18 cellular contexts compared by ENCODE assay signal in the genomic region with DNA sequence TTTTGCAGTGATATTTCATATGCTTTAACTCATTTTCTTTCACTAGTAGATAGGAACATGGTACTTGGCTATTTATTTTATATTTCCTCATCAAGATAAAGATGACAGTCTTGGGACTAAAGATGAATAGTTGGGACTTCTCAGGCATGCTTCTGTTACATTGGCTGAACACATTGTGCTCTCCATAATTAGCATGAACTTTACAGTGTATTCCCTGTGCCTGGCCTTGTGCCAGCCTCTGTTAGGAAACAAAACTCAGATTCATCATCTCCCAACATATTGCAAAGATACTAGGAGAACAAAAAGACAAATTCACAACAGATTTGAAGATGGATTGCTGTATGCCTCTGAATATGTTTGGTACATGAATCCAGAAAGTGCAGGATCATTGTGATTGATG. TPM values are rescaled to one million over a fixed set of nuclear protein-coding genes. Genes with fewer than 3 reads are reported as not detected.
DNase-seq lines count a peak whose midpoint lies in the region; ATAC-seq and TF ChIP-seq lines count a peak whose summit lies in the region.
"Had no signal": no experiment of that assay in that cellular context is flagged by ENCODE, and none has a peak within 500 bp of the region (broad histone marks: within the 10 kb centered on the region; RNA-seq: fewer than 3 reads in every experiment).

No MANE protein-coding gene starts in this region.

- no peak for ATAC-seq in activated CD8-positive, alpha-beta memory T cell treated with anti-CD3 and anti-CD28 coated beads, Interleukin-2, amount 10 ng/mL, durations not matched to agents 7 days and 5 days
- ATAC-seq in HG03432 (IDR thresholded peaks at IDR 0.05; ENCODE audit: unreplicated experiment) = no peak

- no peaks in the 10 kb centered on the region for H3K36me3 Mint-ChIP-seq in neural crest cell (ENCODE audit: low read depth)
- H3K36me3 Mint-ChIP-seq in activated CD8-positive, alpha-beta memory T cell treated with anti-CD3 and anti-CD28 coated beads, Interleukin-2, amount 10 ng/mL, durations not matched to agents 7 days and 5 days = no peaks in the 10 kb centered on the region

- H3K27me3 Mint-ChIP-seq in neural crest cell (ENCODE audit: low read depth) = no peaks in the 10 kb centered on the region
- H3K27me3 Mint-ChIP-seq in activated CD8-positive, alpha-beta memory T cell treated with anti-CD3 and anti-CD28 coated beads, Interleukin-2, amount 10 ng/mL, durations not matched to agents 7 days and 5 days = no peaks in the 10 kb centered on the region

- DNase-seq in caudate nucleus (lab: John Stamatoyannopoulos, UW) (peak in 1 of 61 donors; percentile 16), neural crest cell (ENCODE audit: low read depth, low spot score) (no peak), uterus (peak; percentile 44), glomerular visceral epithelial cell (ENCODE audit: extremely low spot score) (no peak)
- no peak for DNase-seq in activated CD8-positive, alpha-beta memory T cell treated with anti-CD3 and anti-CD28 coated beads, Interleukin-2, amount 10 ng/mL, durations not matched to agents 7 days and 5 days
- DNase-seq: ACHN, DMS79 treated with DMSO at 0.1 percent for 48 hours, KG1, NCI-H1417, NCI-H187, NCI-H2107, NCI-H2227 treated with DMSO at 0.1 percent for 48 hours, NCI-H524, PC-9, SJCRH30 had no signal

- H3K27ac ChIP-seq in VCaP (peak overlapping the region; percentile 33), caudate nucleus (ENCODE audit: low read depth, low read length) (peak overlapping the region; percentile 27), uterus (peak overlapping the region in 1 of 2 donors; percentile 50)
- H3K27ac ChIP-seq: C4-2B, PC-9, SJCRH30 had no signal

- no peak for TF ChIP-seq CTCF in VCaP (conservative IDR thresholded peaks at IDR 0.05)
- no peak for TF ChIP-seq CTCF in neural crest cell (conservative IDR thresholded peaks at IDR 0.05)
- no peak for TF ChIP-seq CTCF in uterus (IDR thresholded peaks at IDR 0.05)

- H3K4me3 ChIP-seq in uterus = no peak overlapping the region
- H3K4me3 ChIP-seq: PC-9, SJCRH30 had no signal

- CTCF ChIA-PET in activated CD8-positive, alpha-beta memory T cell treated with anti-CD3 and anti-CD28 coated beads, Interleukin-2, amount 10 ng/mL, durations not matched to agents 7 days and 5 days (lab: Charles Lee) = no interaction called here

- peak overlapping the region; percentile 48 for H3K27ac Mint-ChIP-seq in neural crest cell (ENCODE audit: unreplicated experiment)
- no peak overlapping the region for H3K27ac Mint-ChIP-seq in activated CD8-positive, alpha-beta memory T cell treated with anti-CD3 and anti-CD28 coated beads, Interleukin-2, amount 10 ng/mL, durations not matched to agents 7 days and 5 days

- no peak for TF ChIP-seq POLR2A in uterus (IDR thresholded peaks at IDR 0.05)

- H3K27me3 ChIP-seq in uterus = no peaks in the 10 kb centered on the region
- H3K27me3 ChIP-seq: SJCRH30 had no signal

- intact Hi-C loops in uterus (cut with DNase I; ENCODE audit: low total_unique reads) = no loop called here

- H3K4me1 Mint-ChIP-seq in neural crest cell = peaks cover 6% of the 10 kb centered on the region
- no peaks in the 10 kb centered on the region for H3K4me1 Mint-ChIP-seq in activated CD8-positive, alpha-beta memory T cell treated with anti-CD3 and anti-CD28 coated beads, Interleukin-2, amount 10 ng/mL, durations not matched to agents 7 days and 5 days

- no peak overlapping the region for H3K4me3 Mint-ChIP-seq in neural crest cell
- H3K4me3 Mint-ChIP-seq in activated CD8-positive, alpha-beta memory T cell treated with anti-CD3 and anti-CD28 coated beads, Interleukin-2, amount 10 ng/mL, durations not matched to agents 7 days and 5 days = no peak overlapping the region

- no peaks in the 10 kb centered on the region for H3K4me1 ChIP-seq in uterus
- H3K4me1 ChIP-seq: SJCRH30 had no signal

- H3K9me3 Mint-ChIP-seq in neural crest cell = no peaks in the 10 kb centered on the region
- no peaks in the 10 kb centered on the region for H3K9me3 Mint-ChIP-seq in activated CD8-positive, alpha-beta memory T cell treated with anti-CD3 and anti-CD28 coated beads, Interleukin-2, amount 10 ng/mL, durations not matched to agents 7 days and 5 days (ENCODE audit: low read depth)

- no peaks in the 10 kb centered on the region for H3K36me3 ChIP-seq in uterus
- H3K36me3 ChIP-seq: SJCRH30 had no signal

- H3K9me3 ChIP-seq in uterus = no peaks in the 10 kb centered on the region
- H3K9me3 ChIP-seq: SJCRH30 had no signal

RNA-seq across cellular contexts. Expression of gene GRIA2, which starts 26.4 kb away (rescaled TPM):
- total RNA-seq in neural crest cell (2.7 and 2.9 TPM in 2 replicates), uterus (10 to 100 TPM in 3 of 4 donors, 1 to 10 TPM in 1; 10.0 to 64.5 (median 36.6) TPM)
- not detected for total RNA-seq in activated CD8-positive, alpha-beta memory T cell treated with anti-CD3 and anti-CD28 coated beads, Interleukin-2, amount 10 ng/mL, durations not matched to agents 7 days and 5 days
- total RNA-seq: PC-9 had no signal

Comparison
In these comparisons a context has a peak if more than half of its experiments do, and no peak if none do; other contexts are left out.
1. DNase-seq: peak in uterus (2 of 2); none in neural crest cell (single experiment), glomerular visceral epithelial cell (single experiment) and activated CD8-positive, alpha-beta memory T cell treated with anti-CD3 and anti-CD28 coated beads, Interleukin-2, amount 10 ng/mL, durations not matched to agents 7 days and 5 days (single experiment).